ENCODE assay signal across 20 cellular contexts in the genomic region with DNA sequence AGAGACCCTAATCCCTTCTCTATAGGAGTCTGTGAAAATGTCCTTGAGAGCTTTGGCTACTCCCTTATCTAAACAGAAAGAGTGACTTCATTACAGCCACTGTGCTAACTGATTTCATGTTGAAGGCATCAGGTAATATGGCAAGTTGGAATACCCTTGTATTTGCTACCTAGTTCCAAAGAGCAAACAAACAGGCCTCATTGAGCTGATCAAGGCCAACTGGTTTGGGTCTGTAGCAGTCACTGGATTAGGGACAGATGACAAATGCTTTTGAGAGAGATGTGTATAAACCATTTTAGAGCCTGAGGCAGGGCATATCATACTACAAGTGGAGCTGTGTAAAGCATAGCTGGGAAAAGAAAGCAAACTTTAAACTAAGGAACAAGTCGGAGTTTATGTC.
"Had no signal": no experiment of that assay in that cellular context is flagged by ENCODE, and none has a peak within 500 bp of the region (broad histone marks: within the 10 kb centered on the region; RNA-seq: fewer than 3 reads in every experiment).

No MANE protein-coding gene starts in this region.

- ATAC-seq: activated T-cell treated with anti-CD3 and anti-CD28 coated beads, Interleukin-2, amount 50 U/mL, for 4 hours; right cardiac atrium; stimulated activated effector memory CD8-positive, alpha-beta T cell treated with anti-CD3 and anti-CD28 coated beads, Interleukin-12 subunit alpha, Interleukin-12 subunit beta, amount 100 ng/mL, for 72 hours had no signal

- H3K27ac Mint-ChIP-seq: activated naive CD4-positive, alpha-beta T cell treated with anti-CD3 and anti-CD28 coated beads, Interleukin-2, amount 10 ng/mL, durations not matched to agents 7 days and 5 days; mesothelial cell of epicardium; nephron; stimulated activated effector memory CD8-positive, alpha-beta T cell treated with anti-CD3 and anti-CD28 coated beads, Interleukin-12 subunit alpha, Interleukin-12 subunit beta, amount 100 ng/mL, for 72 hours had no signal

- H3K4me1 Mint-ChIP-seq: activated naive CD4-positive, alpha-beta T cell treated with anti-CD3 and anti-CD28 coated beads, Interleukin-2, amount 10 ng/mL, durations not matched to agents 7 days and 5 days; stimulated activated effector memory CD8-positive, alpha-beta T cell treated with anti-CD3 and anti-CD28 coated beads, Interleukin-12 subunit alpha, Interleukin-12 subunit beta, amount 100 ng/mL, for 72 hours had no signal

- DNase-seq: activated CD4-positive, alpha-beta T cell treated with anti-CD3 and anti-CD28 coated beads, Interleukin-2, amount 50 U/mL, for 1 hour; activated CD4-positive, CD25-positive, alpha-beta regulatory T cell treated with anti-CD3 and anti-CD28 coated beads, Interleukin-2, amount 50 U/mL, for 72 hours; activated CD8-positive, alpha-beta memory T cell treated with anti-CD3 and anti-CD28 coated beads, Interleukin-2, amount 50 U/mL, for 4 hours; activated naive CD4-positive, alpha-beta T cell treated with anti-CD3 and anti-CD28 coated beads, Interleukin-2, amount 10 ng/mL, durations not matched to agents 7 days and 5 days; activated T-cell treated with anti-CD3 and anti-CD28 coated beads, Interleukin-2, amount 50 U/mL, for 4 hours; effector CD4-positive, alpha-beta T cell; occipital lobe; right cardiac atrium; small intestine; stimulated activated CD4-positive, alpha-beta T cell treated with anti-CD3 and anti-CD28 coated beads, Interleukin-4, amount 100 ng/mL, for 1 hour; stomach; T-helper 1 cell; T-helper 9 cell had no signal

- H3K4me3 ChIP-seq: ascending aorta, breast epithelium, esophagus muscularis mucosa, stomach, vagina had no signal

- H3K4me1 ChIP-seq: breast epithelium, esophagus muscularis mucosa, stomach, vagina had no signal

- H3K36me3 Mint-ChIP-seq: activated naive CD4-positive, alpha-beta T cell treated with anti-CD3 and anti-CD28 coated beads, Interleukin-2, amount 10 ng/mL, durations not matched to agents 7 days and 5 days; stimulated activated effector memory CD8-positive, alpha-beta T cell treated with anti-CD3 and anti-CD28 coated beads, Interleukin-12 subunit alpha, Interleukin-12 subunit beta, amount 100 ng/mL, for 72 hours had no signal

- H3K27ac ChIP-seq: ascending aorta, breast epithelium, esophagus muscularis mucosa, stomach, vagina had no signal

- H3K27me3 ChIP-seq: ascending aorta, breast epithelium, esophagus muscularis mucosa, stomach, vagina had no signal

- H3K4me3 Mint-ChIP-seq: activated naive CD4-positive, alpha-beta T cell treated with anti-CD3 and anti-CD28 coated beads, Interleukin-2, amount 10 ng/mL, durations not matched to agents 7 days and 5 days; activated T-cell treated with anti-CD3 and anti-CD28 coated beads, Interleukin-2, amount 50 U/mL, for 4 hours; mesothelial cell of epicardium; nephron; stimulated activated effector memory CD8-positive, alpha-beta T cell treated with anti-CD3 and anti-CD28 coated beads, Interleukin-12 subunit alpha, Interleukin-12 subunit beta, amount 100 ng/mL, for 72 hours had no signal

- H3K36me3 ChIP-seq: ascending aorta, breast epithelium, esophagus muscularis mucosa, stomach, vagina had no signal

- H3K9me3 ChIP-seq: vagina had no signal
